Comparison of ENCODE assay signal across 7 cellular contexts in genomic region chr2:169131587-169132512, GRCh38.
DNase-seq lines count a peak whose midpoint lies in the region; ATAC-seq, FAIRE-seq and TF ChIP-seq lines count a peak whose summit lies in the region.

No MANE protein-coding gene starts in this region.

- in situ Hi-C loops in KBM-7 (cut with MboI; ENCODE audit: low pct_unique_long_range_greater_than_20kb, low sequenced_read_pairs): no loop called here

- no peaks in the 10 kb centered on the region for H3K36me3 ChIP-seq in pancreas

- FAIRE-seq in pancreas (lab: Jason Lieb, UNC): peak; percentile 89

- peak; percentile 14 for DNase-seq in GF-D8 (lab: John Stamatoyannopoulos, UW)
- DNase-seq in KBM-7: peak; percentile 53
- peak; percentile 45 for DNase-seq in SKM-1 treated with dmso at 0.1 percent for 144 hours (lab: John Stamatoyannopoulos, UW; ENCODE audit: unreplicated experiment)
- peak; percentile 26 for DNase-seq in fibroblast of the conjunctiva (ENCODE audit: low read depth)
- DNase-seq in pancreas: no peak
- no peak for DNase-seq in activated CD8-positive, alpha-beta memory T cell treated with anti-CD3 and anti-CD28 coated beads, Interleukin-2, amount 50 U/mL, for 4 hours

- intact Hi-C loops in pancreas (cut with DNase I): no loop called here

- no peak overlapping the region for H3K27ac ChIP-seq in pancreas

- TF ChIP-seq CTCF in pancreas (IDR thresholded peaks at IDR 0.05): peak; percentile 72 to 86 (median 76)

- 25 to 31% methylated on average over 9 of the region's 9 CpGs for WGBS in pancreas, 2 donors

- H3K9me3 ChIP-seq in pancreas: no peaks in the 10 kb centered on the region

- ATAC-seq in GM21367 (IDR thresholded peaks at IDR 0.05; ENCODE audit: unreplicated experiment) (peak; percentile 83), pancreas (peak in 3 of 4 donors; percentile 72 to 92 (median 91))

- no peak overlapping the region for H3K4me3 ChIP-seq in pancreas

- no peaks in the 10 kb centered on the region for H3K4me1 ChIP-seq in pancreas

- H3K27me3 ChIP-seq in pancreas: no peaks in the 10 kb centered on the region

Comparison
In these comparisons a context has a peak if more than half of its experiments do, and no peak if none do; other contexts are left out.
1. DNase-seq: peak in GF-D8 (single experiment), KBM-7 (single experiment), SKM-1 treated with dmso at 0.1 percent for 144 hours (single experiment) and fibroblast of the conjunctiva (single experiment); none in pancreas (0 of 6) and activated CD8-positive, alpha-beta memory T cell treated with anti-CD3 and anti-CD28 coated beads, Interleukin-2, amount 50 U/mL, for 4 hours (single experiment).